1 cellular context compared by ENCODE assay signal in the genomic region with DNA sequence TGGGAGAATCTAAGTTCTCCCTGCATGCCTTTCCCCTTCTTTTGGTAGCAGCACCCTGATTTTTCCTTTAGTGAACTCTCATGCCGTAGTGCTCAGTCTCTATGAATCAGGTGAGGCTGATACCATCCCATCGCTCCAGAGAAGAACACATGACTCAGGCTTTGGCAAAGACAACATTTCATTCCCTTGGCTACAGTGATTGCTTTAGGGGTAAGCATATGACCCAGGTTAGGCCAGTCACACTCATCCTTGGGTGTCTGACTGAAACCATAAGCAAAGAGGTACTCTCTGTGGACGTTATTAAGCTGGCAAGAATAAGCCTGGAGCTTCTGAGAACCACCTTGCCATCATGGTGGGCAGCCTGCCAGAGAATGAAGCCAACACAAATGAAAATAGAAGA.
TF ChIP-seq lines count a peak whose summit lies in the region.

No MANE protein-coding gene starts in this region.

TF ChIP-seq in GM23338, 12 proteins besides CTCF, POLR2A, EP300 and RAD21 (continued from another document):
- TF ChIP-seq, protein P1, sequence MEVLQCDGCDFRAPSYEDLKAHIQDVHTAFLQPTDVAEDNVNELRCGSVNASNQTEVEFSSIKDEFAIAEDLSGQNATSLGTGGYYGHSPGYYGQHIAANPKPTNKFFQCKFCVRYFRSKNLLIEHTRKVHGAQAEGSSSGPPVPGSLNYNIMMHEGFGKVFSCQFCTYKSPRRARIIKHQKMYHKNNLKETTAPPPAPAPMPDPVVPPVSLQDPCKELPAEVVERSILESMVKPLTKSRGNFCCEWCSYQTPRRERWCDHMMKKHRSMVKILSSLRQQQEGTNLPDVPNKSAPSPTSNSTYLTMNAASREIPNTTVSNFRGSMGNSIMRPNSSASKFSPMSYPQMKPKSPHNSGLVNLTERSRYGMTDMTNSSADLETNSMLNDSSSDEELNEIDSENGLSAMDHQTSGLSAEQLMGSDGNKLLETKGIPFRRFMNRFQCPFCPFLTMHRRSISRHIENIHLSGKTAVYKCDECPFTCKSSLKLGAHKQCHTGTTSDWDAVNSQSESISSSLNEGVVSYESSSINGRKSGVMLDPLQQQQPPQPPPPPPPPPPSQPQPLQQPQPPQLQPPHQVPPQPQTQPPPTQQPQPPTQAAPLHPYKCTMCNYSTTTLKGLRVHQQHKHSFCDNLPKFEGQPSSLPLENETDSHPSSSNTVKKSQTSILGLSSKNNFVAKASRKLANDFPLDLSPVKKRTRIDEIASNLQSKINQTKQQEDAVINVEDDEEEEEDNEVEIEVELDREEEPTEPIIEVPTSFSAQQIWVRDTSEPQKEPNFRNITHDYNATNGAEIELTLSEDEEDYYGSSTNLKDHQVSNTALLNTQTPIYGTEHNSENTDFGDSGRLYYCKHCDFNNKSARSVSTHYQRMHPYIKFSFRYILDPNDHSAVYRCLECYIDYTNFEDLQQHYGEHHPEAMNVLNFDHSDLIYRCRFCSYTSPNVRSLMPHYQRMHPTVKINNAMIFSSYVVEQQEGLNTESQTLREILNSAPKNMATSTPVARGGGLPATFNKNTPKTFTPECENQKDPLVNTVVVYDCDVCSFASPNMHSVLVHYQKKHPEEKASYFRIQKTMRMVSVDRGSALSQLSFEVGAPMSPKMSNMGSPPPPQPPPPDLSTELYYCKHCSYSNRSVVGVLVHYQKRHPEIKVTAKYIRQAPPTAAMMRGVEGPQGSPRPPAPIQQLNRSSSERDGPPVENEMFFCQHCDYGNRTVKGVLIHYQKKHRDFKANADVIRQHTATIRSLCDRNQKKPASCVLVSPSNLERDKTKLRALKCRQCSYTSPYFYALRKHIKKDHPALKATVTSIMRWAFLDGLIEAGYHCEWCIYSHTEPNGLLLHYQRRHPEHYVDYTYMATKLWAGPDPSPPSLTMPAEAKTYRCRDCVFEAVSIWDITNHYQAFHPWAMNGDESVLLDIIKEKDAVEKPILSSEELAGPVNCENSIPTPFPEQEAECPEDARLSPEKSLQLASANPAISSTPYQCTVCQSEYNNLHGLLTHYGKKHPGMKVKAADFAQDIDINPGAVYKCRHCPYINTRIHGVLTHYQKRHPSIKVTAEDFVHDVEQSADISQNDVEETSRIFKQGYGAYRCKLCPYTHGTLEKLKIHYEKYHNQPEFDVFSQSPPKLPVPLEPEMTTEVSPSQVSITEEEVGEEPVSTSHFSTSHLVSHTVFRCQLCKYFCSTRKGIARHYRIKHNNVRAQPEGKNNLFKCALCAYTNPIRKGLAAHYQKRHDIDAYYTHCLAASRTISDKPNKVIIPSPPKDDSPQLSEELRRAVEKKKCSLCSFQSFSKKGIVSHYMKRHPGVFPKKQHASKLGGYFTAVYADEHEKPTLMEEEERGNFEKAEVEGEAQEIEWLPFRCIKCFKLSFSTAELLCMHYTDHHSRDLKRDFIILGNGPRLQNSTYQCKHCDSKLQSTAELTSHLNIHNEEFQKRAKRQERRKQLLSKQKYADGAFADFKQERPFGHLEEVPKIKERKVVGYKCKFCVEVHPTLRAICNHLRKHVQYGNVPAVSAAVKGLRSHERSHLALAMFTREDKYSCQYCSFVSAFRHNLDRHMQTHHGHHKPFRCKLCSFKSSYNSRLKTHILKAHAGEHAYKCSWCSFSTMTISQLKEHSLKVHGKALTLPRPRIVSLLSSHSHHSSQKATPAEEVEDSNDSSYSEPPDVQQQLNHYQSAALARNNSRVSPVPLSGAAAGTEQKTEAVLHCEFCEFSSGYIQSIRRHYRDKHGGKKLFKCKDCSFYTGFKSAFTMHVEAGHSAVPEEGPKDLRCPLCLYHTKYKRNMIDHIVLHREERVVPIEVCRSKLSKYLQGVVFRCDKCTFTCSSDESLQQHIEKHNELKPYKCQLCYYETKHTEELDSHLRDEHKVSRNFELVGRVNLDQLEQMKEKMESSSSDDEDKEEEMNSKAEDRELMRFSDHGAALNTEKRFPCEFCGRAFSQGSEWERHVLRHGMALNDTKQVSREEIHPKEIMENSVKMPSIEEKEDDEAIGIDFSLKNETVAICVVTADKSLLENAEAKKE (CRISPR knock-in tag; IDR thresholded peaks at IDR 0.05): no peak
